ENCODE assay signal across 34 cellular contexts in genomic region chrX:107940095-107940494, GRCh38. TPM values are rescaled to one million over a fixed set of nuclear protein-coding genes. Genes with fewer than 3 reads are reported as not detected.
"Had no signal": no experiment of that assay in that cellular context is flagged by ENCODE, and none has a peak within 500 bp of the region (broad histone marks: within the 10 kb centered on the region; RNA-seq: fewer than 3 reads in every experiment).

No MANE protein-coding gene starts in this region.

- H3K4me1 Mint-ChIP-seq: activated B cell treated with CpG ODN at 0.5 μM for 24 hours; activated T-helper 17 cell treated with anti-CD3 and anti-CD28 coated beads, Interleukin-2, amount 50 U/mL, for 72 hours had no signal

- H3K9me3 ChIP-seq: breast epithelium, heart left ventricle, left lung, ovary, right lobe of liver, thyroid gland, upper lobe of right lung had no signal

- H3K4me1 ChIP-seq: breast epithelium, foreskin keratinocyte, heart left ventricle, left lung, right lobe of liver, thyroid gland, upper lobe of right lung had no signal

- H3K27ac ChIP-seq: breast epithelium, foreskin keratinocyte, heart left ventricle, left lung, ovary, right lobe of liver, thyroid gland, upper lobe of right lung had no signal

- H3K4me3 Mint-ChIP-seq: activated B cell treated with CpG ODN at 0.5 μM for 24 hours; activated CD8-positive, alpha-beta T cell treated with anti-CD3 and anti-CD28 coated beads for 36 hours; activated T-cell treated with anti-CD3 and anti-CD28 coated beads, Interleukin-2, amount 50 U/mL, for 4 hours; activated T-helper 17 cell treated with anti-CD3 and anti-CD28 coated beads, Interleukin-2, amount 50 U/mL, for 72 hours; dendritic cell treated with granulocyte-macrophage colony-stimulating factor and Interleukin-4, amounts not matched to agents 40 ng/mL and 50 ng/mL, for 4 days; endodermal cell; naive thymus-derived CD4-positive, alpha-beta T cell; stimulated activated effector memory CD8-positive, alpha-beta T cell treated with anti-CD3 and anti-CD28 coated beads, Interleukin-12 subunit alpha, Interleukin-12 subunit beta, amount 100 ng/mL, for 72 hours; stimulated activated naive CD8-positive, alpha-beta T cell treated with anti-CD3 and anti-CD28 coated beads, Interleukin-15, amount 100 ng/mL, for 72 hours; T-helper 2 cell treated with Interferon-gamma antibody and Interleukin-4, amounts not matched to agents 5 μg/mL and 100 μg/mL, for 36 hours had no signal

- H3K9me3 Mint-ChIP-seq: activated B cell treated with CpG ODN at 0.5 μM for 24 hours; activated CD8-positive, alpha-beta T cell treated with anti-CD3 and anti-CD28 coated beads for 36 hours; activated T-cell treated with anti-CD3 and anti-CD28 coated beads, Interleukin-2, amount 50 U/mL, for 4 hours; activated T-helper 17 cell treated with anti-CD3 and anti-CD28 coated beads, Interleukin-2, amount 50 U/mL, for 72 hours; dendritic cell treated with granulocyte-macrophage colony-stimulating factor and Interleukin-4, amounts not matched to agents 40 ng/mL and 50 ng/mL, for 4 days; endodermal cell; stimulated activated effector memory CD8-positive, alpha-beta T cell treated with anti-CD3 and anti-CD28 coated beads, Interleukin-12 subunit alpha, Interleukin-12 subunit beta, amount 100 ng/mL, for 72 hours; stimulated activated naive CD8-positive, alpha-beta T cell treated with anti-CD3 and anti-CD28 coated beads, Interleukin-15, amount 100 ng/mL, for 72 hours; T-helper 2 cell treated with Interferon-gamma antibody and Interleukin-4, amounts not matched to agents 5 μg/mL and 100 μg/mL, for 36 hours had no signal

- H3K36me3 Mint-ChIP-seq: stimulated activated effector memory CD8-positive, alpha-beta T cell treated with anti-CD3 and anti-CD28 coated beads, Interleukin-12 subunit alpha, Interleukin-12 subunit beta, amount 100 ng/mL, for 72 hours had no signal

- H3K4me3 ChIP-seq: breast epithelium, heart left ventricle, left lung, ovary, right lobe of liver, thyroid gland, upper lobe of right lung had no signal

- H3K36me3 ChIP-seq: breast epithelium, heart left ventricle, left lung, ovary, right lobe of liver, thyroid gland, upper lobe of right lung had no signal

- ATAC-seq: activated CD8-positive, alpha-beta T cell treated with anti-CD3 and anti-CD28 coated beads for 36 hours; activated T-cell treated with anti-CD3 and anti-CD28 coated beads, Interleukin-2, amount 50 U/mL, for 4 hours; activated T-helper 17 cell treated with anti-CD3 and anti-CD28 coated beads, Interleukin-2, amount 50 U/mL, for 72 hours; esophagus mucosa; foreskin keratinocyte; heart left ventricle; left lung; naive thymus-derived CD4-positive, alpha-beta T cell; stimulated activated effector memory CD8-positive, alpha-beta T cell treated with anti-CD3 and anti-CD28 coated beads, Interleukin-12 subunit alpha, Interleukin-12 subunit beta, amount 100 ng/mL, for 72 hours; stimulated activated naive CD8-positive, alpha-beta T cell treated with anti-CD3 and anti-CD28 coated beads, Interleukin-15, amount 100 ng/mL, for 72 hours; upper lobe of right lung had no signal

- FAIRE-seq: islet of Langerhans had no signal

- H3K27me3 ChIP-seq: foreskin keratinocyte, ovary, right lobe of liver, thyroid gland, upper lobe of right lung had no signal

- DNase-seq: activated B cell treated with CpG ODN at 0.5 μM for 24 hours; activated CD4-positive, alpha-beta T cell treated with anti-CD3 and anti-CD28 coated beads, Interleukin-2, amount 50 U/mL, for 1 hour; activated CD8-positive, alpha-beta T cell treated with anti-CD3 and anti-CD28 coated beads for 36 hours; activated gamma-delta T cell treated with Interleukin-2 at 50 U/mL for 16 hours; activated naive CD4-positive, alpha-beta T cell treated with anti-CD3 and anti-CD28 coated beads, Interleukin-2, amount 50 U/mL, for 16 hours; activated T-cell treated with anti-CD3 and anti-CD28 coated beads, Interleukin-2, amount 50 U/mL, for 4 hours; amygdala; central memory CD4-positive, alpha-beta T cell; endodermal cell; foreskin keratinocyte; heart left ventricle; left lung; mammary epithelial cell; midbrain; naive thymus-derived CD4-positive, alpha-beta T cell; ovary; right lobe of liver; stimulated activated CD4-positive, alpha-beta T cell treated with anti-CD3 and anti-CD28 coated beads, Interleukin-12 subunit alpha, Interleukin-12 subunit beta, amount 100 ng/mL, for 4 hours; stimulated activated CD4-positive, alpha-beta T cell treated with anti-CD3 and anti-CD28 coated beads, Interleukin-4, amount 100 ng/mL, for 1 hour; stimulated activated naive CD8-positive, alpha-beta T cell treated with anti-CD3 and anti-CD28 coated beads, Interleukin-15, amount 100 ng/mL, for 72 hours; substantia nigra; thyroid gland; upper lobe of right lung had no signal

- H3K27ac Mint-ChIP-seq: activated B cell treated with CpG ODN at 0.5 μM for 24 hours; activated CD8-positive, alpha-beta T cell treated with anti-CD3 and anti-CD28 coated beads for 36 hours; activated T-helper 17 cell treated with anti-CD3 and anti-CD28 coated beads, Interleukin-2, amount 50 U/mL, for 72 hours; dendritic cell treated with granulocyte-macrophage colony-stimulating factor and Interleukin-4, amounts not matched to agents 40 ng/mL and 50 ng/mL, for 4 days; endodermal cell; naive thymus-derived CD4-positive, alpha-beta T cell; progenitor cell of endocrine pancreas; stimulated activated effector memory CD8-positive, alpha-beta T cell treated with anti-CD3 and anti-CD28 coated beads, Interleukin-12 subunit alpha, Interleukin-12 subunit beta, amount 100 ng/mL, for 72 hours; stimulated activated naive CD8-positive, alpha-beta T cell treated with anti-CD3 and anti-CD28 coated beads, Interleukin-15, amount 100 ng/mL, for 72 hours; T-helper 2 cell treated with Interferon-gamma antibody and Interleukin-4, amounts not matched to agents 5 μg/mL and 100 μg/mL, for 36 hours had no signal

RNA-seq across cellular contexts. Expression of gene TEX13B, which starts 42.1 kb away (rescaled TPM):
- total RNA-seq: activated B cell treated with CpG ODN at 0.5 μM for 24 hours; activated CD8-positive, alpha-beta T cell treated with anti-CD3 and anti-CD28 coated beads for 36 hours; activated T-cell treated with anti-CD3 and anti-CD28 coated beads, Interleukin-2, amount 50 U/mL, for 4 hours; activated T-helper 17 cell treated with anti-CD3 and anti-CD28 coated beads, Interleukin-2, amount 50 U/mL, for 72 hours; breast epithelium; endodermal cell; esophagus mucosa; foreskin keratinocyte; heart left ventricle; left lung; mammary epithelial cell; naive thymus-derived CD4-positive, alpha-beta T cell; ovary; progenitor cell of endocrine pancreas; renal cortical epithelial cell; right lobe of liver; skeletal muscle tissue; thyroid gland; upper lobe of right lung had no signal
- polyA plus RNA-seq: foreskin keratinocyte; heart left ventricle; mammary epithelial cell; naive thymus-derived CD4-positive, alpha-beta T cell; neural cell; ovary had no signal
